In the genomic region with DNA sequence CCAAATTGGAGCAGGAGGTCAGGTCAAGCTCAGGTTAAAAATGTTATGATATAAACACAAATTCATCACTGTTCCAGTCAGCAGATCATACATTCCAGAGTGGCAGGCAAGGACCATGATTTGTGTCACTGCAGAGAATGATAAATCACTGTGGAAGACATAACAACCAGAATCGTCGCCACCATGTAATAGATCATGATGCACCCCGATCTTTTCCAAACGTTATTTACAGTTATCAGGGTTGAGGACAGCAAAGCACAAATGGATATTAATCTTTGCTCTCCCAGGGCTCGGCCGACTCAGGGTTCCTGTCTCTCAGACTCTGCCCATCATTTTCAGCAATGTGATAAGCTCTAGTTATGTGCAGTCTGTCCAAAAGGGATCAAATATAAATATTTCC, we compare ENCODE assay signal across 16 cellular contexts.
"Had no signal": no experiment of that assay in that cellular context is flagged by ENCODE, and none has a peak within 500 bp of the region (broad histone marks: within the 10 kb centered on the region; RNA-seq: fewer than 3 reads in every experiment).

No MANE protein-coding gene starts in this region.

- DNase-seq: activated CD4-positive, alpha-beta T cell treated with anti-CD3 and anti-CD28 coated beads for 1 hour; activated CD4-positive, alpha-beta T cell treated with anti-CD3 and anti-CD28 coated beads, Interleukin-2, amount 50 U/mL, for 1 hour; activated CD8-positive, alpha-beta T cell treated with anti-CD3 and anti-CD28 coated beads, Interleukin-2, amount 10 ng/mL, durations not matched to agents 7 days and 5 days; activated T-cell treated with anti-CD3 and anti-CD28 coated beads, Interleukin-2, amount 50 U/mL, for 1 hour; central memory CD4-positive, alpha-beta T cell; colonic mucosa; foreskin fibroblast; left lung; naive thymus-derived CD8-positive, alpha-beta T cell; sigmoid colon; stimulated activated CD4-positive, alpha-beta T cell treated with anti-CD3 and anti-CD28 coated beads, Interleukin-15, amount 100 ng/mL, for 24 hours; stimulated activated naive CD4-positive, alpha-beta T cell; T-cell; upper lobe of right lung; WERI-Rb-1 had no signal

- ATAC-seq: activated CD8-positive, alpha-beta T cell treated with anti-CD3 and anti-CD28 coated beads, Interleukin-2, amount 10 ng/mL, durations not matched to agents 7 days and 5 days; activated naive CD4-positive, alpha-beta T cell treated with anti-CD3 and anti-CD28 coated beads, Interleukin-2, amount 50 U/mL, for 72 hours; naive thymus-derived CD8-positive, alpha-beta T cell; T-cell had no signal
